ENCODE assay signal across 13 cellular contexts in the genomic region with DNA sequence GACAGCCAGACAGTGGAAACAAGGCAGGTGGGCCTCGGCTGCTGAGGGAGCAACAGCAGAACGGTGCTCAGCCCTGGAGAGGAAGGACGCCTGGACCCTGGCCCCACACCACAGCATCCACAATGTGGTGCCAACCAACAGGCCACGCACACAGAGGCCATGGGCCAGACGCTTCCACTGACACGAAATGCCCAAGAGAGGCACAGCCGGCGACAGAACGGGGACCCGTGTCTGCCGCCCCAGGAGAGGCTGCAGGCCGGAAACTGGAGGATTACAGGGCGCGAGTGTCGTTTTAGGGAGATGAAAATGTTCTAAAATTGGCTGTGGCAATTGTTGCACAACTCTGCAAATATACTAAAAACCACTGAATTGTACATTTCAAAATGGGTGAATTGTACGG.
DNase-seq lines count a peak whose midpoint lies in the region; ATAC-seq and TF ChIP-seq lines count a peak whose summit lies in the region.
"Had no signal": no experiment of that assay in that cellular context is flagged by ENCODE, and none has a peak within 500 bp of the region (broad histone marks: within the 10 kb centered on the region; RNA-seq: fewer than 3 reads in every experiment).

No MANE protein-coding gene starts in this region.

- ATAC-seq in HG02763 (IDR thresholded peaks at IDR 0.05; ENCODE audit: unreplicated experiment), result no peak
- no peak for ATAC-seq in GM19397 (IDR thresholded peaks at IDR 0.05; ENCODE audit: unreplicated experiment)
- ATAC-seq: foreskin keratinocyte had no signal

- no peak overlapping the region for H4K12ac ChIP-seq in trophoblast cell (ENCODE audit: low read depth, low read length)

- H3K79me2 ChIP-seq in trophoblast cell (ENCODE audit: control insufficient read depth, insufficient read depth, low read length, poor library complexity), result peaks cover 12% of the 10 kb centered on the region

- peak; percentile 37 for DNase-seq in AG10803 (ENCODE audit: low read depth)
- DNase-seq in MV-4-11 (lab: John Stamatoyannopoulos, UW), result peak; percentile 97
- no peak for DNase-seq in dorsolateral prefrontal cortex
- DNase-seq in trophoblast cell, result no peak
- DNase-seq in NCI-H2107 treated with DMSO at 0.1 percent for 48 hours (lab: John Stamatoyannopoulos, UW; ENCODE audit: unreplicated experiment), result no peak
- DNase-seq in SHP77 treated with DMSO at 0.1 percent for 48 hours (lab: John Stamatoyannopoulos, UW), result no peak
- DNase-seq: brain microvascular endothelial cell; CD4-positive, CD25-positive, alpha-beta regulatory T cell; foreskin keratinocyte; NCI-H1092 had no signal

- H2BK120ac ChIP-seq in trophoblast cell (ENCODE audit: insufficient read depth, low read length, poor library complexity), result no peak overlapping the region

- no peak overlapping the region for H3K4ac ChIP-seq in trophoblast cell (ENCODE audit: low read depth, low read length)

- TF ChIP-seq CTCF in AG10803 (conservative IDR thresholded peaks at IDR 0.05; ENCODE audit: low read length), result no peak
- no peak for TF ChIP-seq CTCF in dorsolateral prefrontal cortex (IDR thresholded peaks at IDR 0.05 in 54 of 56, conservative IDR thresholded peaks at IDR 0.05 in 2 of 56; ENCODE audit: low read depth in 1 of 56, partially characterized antibody in 56 of 56)

- no peak overlapping the region for H4K8ac ChIP-seq in trophoblast cell (ENCODE audit: low read depth, low read length)

- H3K9ac ChIP-seq in trophoblast cell (ENCODE audit: low read length), result no peak overlapping the region

- peaks cover 4% of the 10 kb centered on the region for H3K9me3 ChIP-seq in trophoblast cell (ENCODE audit: insufficient read depth, low read depth, low read length)

- no peak overlapping the region for H2BK5ac ChIP-seq in trophoblast cell (ENCODE audit: low read depth, low read length, poor library complexity)

- no peaks in the 10 kb centered on the region for H3K27me3 ChIP-seq in dorsolateral prefrontal cortex
- H3K27me3 ChIP-seq in trophoblast cell (ENCODE audit: insufficient read depth, low read length), result no peaks in the 10 kb centered on the region
- H3K27me3 ChIP-seq: brain microvascular endothelial cell, foreskin keratinocyte had no signal

- peak overlapping the region; percentile 28 for H3K14ac ChIP-seq in trophoblast cell (ENCODE audit: low read length)

- peaks cover 36% of the 10 kb centered on the region for H3K79me1 ChIP-seq in trophoblast cell (ENCODE audit: low read length)

- H3K27ac ChIP-seq in dorsolateral prefrontal cortex (peak overlapping the region in 56 of 59 donors; percentile 4 to 100 (median 97)), trophoblast cell (ENCODE audit: low read depth, low read length) (no peak overlapping the region)
- H3K27ac ChIP-seq: foreskin keratinocyte had no signal

- peak overlapping the region; percentile 47 for H2BK12ac ChIP-seq in trophoblast cell (ENCODE audit: low read length)

- H3K4me3 ChIP-seq in AG10803 (ENCODE audit: low read length) (no peak overlapping the region), dorsolateral prefrontal cortex (no peak overlapping the region), trophoblast cell (ENCODE audit: low read depth, low read length) (peak overlapping the region; percentile 8)
- H3K4me3 ChIP-seq: lung had no signal

- no peak overlapping the region for H3K23ac ChIP-seq in trophoblast cell (ENCODE audit: low read length)

- peak overlapping the region; percentile 51 for H4K91ac ChIP-seq in trophoblast cell (ENCODE audit: low read depth, low read length)

- WGBS in trophoblast cell (ENCODE audit: extremely low coverage, insufficient coverage, insufficient read length), result no CpG with 5 or more reads among the region's 16 CpGs

- intact Hi-C loops in dorsolateral prefrontal cortex (cut with DNase I), result no loop called here

- no peak overlapping the region for H2AFZ ChIP-seq in trophoblast cell (ENCODE audit: insufficient read depth, low read length, poor library complexity)

- peak overlapping the region; percentile 66 for H3K18ac ChIP-seq in trophoblast cell (ENCODE audit: low read length)

- H3K4me2 ChIP-seq in trophoblast cell (ENCODE audit: low read length), result no peak overlapping the region

- H3K36me3 ChIP-seq in trophoblast cell (ENCODE audit: control insufficient read depth in 1 of 2, insufficient read depth in 2 of 2, low read length in 2 of 2), result peaks cover 0 to 6% of the 10 kb centered on the region in 2 experiments

- peak overlapping the region; percentile 55 for H2AK5ac ChIP-seq in trophoblast cell (ENCODE audit: low read length)

- H3K4me1 ChIP-seq in trophoblast cell (ENCODE audit: control insufficient read depth in 1 of 2, insufficient read depth in 2 of 2, low read length in 2 of 2), result peaks cover 22 to 26% of the 10 kb centered on the region in 2 experiments

Comparison
In these comparisons a context has a peak if more than half of its experiments do, and no peak if none do; other contexts are left out.
1. DNase-seq: peak in AG10803 (single experiment) and MV-4-11 (single experiment); none in dorsolateral prefrontal cortex (0 of 10), trophoblast cell (0 of 2), NCI-H2107 treated with DMSO at 0.1 percent for 48 hours (single experiment) and SHP77 treated with DMSO at 0.1 percent for 48 hours (single experiment).